ENCODE assay signal across 1 cellular context in the genomic region with DNA sequence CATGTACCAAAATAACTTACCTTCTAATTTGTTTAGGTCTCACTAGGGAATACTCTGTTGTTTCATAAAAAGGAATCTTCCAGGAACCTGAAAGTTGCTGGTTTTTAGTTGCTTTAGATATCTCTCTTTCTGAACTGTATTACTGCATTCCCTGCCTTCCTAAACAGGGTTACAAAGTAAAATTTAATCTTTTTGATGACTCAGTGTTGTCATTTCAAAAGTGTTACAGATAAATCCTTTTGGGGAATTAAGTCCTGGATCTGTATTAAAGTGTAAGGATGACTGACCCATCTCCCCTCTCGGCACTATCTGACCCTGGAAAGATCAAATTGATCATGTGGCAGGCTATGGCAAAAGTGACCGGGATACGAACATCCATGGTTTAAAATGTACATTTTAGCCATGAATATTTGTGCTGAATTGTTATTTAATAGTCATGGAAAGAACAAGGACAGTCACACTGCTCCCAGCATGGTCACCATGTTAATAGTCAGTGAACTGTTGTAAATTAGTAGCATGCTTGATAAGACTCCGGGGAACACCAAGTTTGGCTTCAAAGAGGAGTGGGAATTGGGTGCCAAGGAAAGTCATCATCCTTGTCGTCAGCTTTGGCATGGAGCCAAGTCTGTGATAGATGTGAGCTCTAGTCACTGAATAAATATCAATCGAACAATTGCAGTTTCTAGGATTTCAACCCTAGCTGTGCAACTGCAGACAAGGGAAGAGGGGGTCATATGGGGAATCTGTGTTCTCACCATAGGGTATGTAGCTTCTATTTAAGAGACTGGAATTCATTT.
TF ChIP-seq lines count a peak whose summit lies in the region.

No MANE protein-coding gene starts in this region.

TF ChIP-seq in K562, 482 proteins besides CTCF, POLR2A, EP300 and RAD21 (continues in another document):
- TF ChIP-seq, protein P1, sequence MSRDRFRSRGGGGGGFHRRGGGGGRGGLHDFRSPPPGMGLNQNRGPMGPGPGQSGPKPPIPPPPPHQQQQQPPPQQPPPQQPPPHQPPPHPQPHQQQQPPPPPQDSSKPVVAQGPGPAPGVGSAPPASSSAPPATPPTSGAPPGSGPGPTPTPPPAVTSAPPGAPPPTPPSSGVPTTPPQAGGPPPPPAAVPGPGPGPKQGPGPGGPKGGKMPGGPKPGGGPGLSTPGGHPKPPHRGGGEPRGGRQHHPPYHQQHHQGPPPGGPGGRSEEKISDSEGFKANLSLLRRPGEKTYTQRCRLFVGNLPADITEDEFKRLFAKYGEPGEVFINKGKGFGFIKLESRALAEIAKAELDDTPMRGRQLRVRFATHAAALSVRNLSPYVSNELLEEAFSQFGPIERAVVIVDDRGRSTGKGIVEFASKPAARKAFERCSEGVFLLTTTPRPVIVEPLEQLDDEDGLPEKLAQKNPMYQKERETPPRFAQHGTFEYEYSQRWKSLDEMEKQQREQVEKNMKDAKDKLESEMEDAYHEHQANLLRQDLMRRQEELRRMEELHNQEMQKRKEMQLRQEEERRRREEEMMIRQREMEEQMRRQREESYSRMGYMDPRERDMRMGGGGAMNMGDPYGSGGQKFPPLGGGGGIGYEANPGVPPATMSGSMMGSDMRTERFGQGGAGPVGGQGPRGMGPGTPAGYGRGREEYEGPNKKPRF (IDR thresholded peaks at IDR 0.05; ENCODE audit: low read depth, low read length), result no peak
- no peak for TF ChIP-seq SMAD4 (CRISPR knock-in tag; conservative IDR thresholded peaks at IDR 0.05)
- no peak for TF ChIP-seq GATA2 (CRISPR knock-in tag; IDR thresholded peaks at IDR 0.05)
- TF ChIP-seq TAF15 (IDR thresholded peaks at IDR 0.05; ENCODE audit: low read depth, low read length), result no peak
- TF ChIP-seq, protein P2, sequence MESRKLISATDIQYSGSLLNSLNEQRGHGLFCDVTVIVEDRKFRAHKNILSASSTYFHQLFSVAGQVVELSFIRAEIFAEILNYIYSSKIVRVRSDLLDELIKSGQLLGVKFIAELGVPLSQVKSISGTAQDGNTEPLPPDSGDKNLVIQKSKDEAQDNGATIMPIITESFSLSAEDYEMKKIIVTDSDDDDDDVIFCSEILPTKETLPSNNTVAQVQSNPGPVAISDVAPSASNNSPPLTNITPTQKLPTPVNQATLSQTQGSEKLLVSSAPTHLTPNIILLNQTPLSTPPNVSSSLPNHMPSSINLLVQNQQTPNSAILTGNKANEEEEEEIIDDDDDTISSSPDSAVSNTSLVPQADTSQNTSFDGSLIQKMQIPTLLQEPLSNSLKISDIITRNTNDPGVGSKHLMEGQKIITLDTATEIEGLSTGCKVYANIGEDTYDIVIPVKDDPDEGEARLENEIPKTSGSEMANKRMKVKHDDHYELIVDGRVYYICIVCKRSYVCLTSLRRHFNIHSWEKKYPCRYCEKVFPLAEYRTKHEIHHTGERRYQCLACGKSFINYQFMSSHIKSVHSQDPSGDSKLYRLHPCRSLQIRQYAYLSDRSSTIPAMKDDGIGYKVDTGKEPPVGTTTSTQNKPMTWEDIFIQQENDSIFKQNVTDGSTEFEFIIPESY (CRISPR knock-in tag; IDR thresholded peaks at IDR 0.05), result no peak
- no peak for TF ChIP-seq ZNF586 (CRISPR knock-in tag; conservative IDR thresholded peaks at IDR 0.05)
- peak; percentile 18; the same call in 1 of the 2 replicates for TF ChIP-seq CREM (IDR thresholded peaks at IDR 0.05; ENCODE audit: low read depth)
- TF ChIP-seq FOSL1 (tag; conservative IDR thresholded peaks at IDR 0.05), result 0 out of 2 replicates have a peak, but pooled peaks have one; percentile 11
- TF ChIP-seq, protein P3, sequence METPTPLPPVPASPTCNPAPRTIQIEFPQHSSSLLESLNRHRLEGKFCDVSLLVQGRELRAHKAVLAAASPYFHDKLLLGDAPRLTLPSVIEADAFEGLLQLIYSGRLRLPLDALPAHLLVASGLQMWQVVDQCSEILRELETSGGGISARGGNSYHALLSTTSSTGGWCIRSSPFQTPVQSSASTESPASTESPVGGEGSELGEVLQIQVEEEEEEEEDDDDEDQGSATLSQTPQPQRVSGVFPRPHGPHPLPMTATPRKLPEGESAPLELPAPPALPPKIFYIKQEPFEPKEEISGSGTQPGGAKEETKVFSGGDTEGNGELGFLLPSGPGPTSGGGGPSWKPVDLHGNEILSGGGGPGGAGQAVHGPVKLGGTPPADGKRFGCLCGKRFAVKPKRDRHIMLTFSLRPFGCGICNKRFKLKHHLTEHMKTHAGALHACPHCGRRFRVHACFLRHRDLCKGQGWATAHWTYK (CRISPR knock-in tag; IDR thresholded peaks at IDR 0.05), result no peak
- TF ChIP-seq C11orf30 (IDR thresholded peaks at IDR 0.05; ENCODE audit: low read depth), result peak; percentile 65; the same call in 1 of the 2 replicates
- TF ChIP-seq NFIX (CRISPR knock-in tag; IDR thresholded peaks at IDR 0.05; ENCODE audit: low read depth), result peak; percentile 99
- TF ChIP-seq MAFG (tag; conservative IDR thresholded peaks at IDR 0.05), result peak; percentile 53
- TF ChIP-seq, protein P4, sequence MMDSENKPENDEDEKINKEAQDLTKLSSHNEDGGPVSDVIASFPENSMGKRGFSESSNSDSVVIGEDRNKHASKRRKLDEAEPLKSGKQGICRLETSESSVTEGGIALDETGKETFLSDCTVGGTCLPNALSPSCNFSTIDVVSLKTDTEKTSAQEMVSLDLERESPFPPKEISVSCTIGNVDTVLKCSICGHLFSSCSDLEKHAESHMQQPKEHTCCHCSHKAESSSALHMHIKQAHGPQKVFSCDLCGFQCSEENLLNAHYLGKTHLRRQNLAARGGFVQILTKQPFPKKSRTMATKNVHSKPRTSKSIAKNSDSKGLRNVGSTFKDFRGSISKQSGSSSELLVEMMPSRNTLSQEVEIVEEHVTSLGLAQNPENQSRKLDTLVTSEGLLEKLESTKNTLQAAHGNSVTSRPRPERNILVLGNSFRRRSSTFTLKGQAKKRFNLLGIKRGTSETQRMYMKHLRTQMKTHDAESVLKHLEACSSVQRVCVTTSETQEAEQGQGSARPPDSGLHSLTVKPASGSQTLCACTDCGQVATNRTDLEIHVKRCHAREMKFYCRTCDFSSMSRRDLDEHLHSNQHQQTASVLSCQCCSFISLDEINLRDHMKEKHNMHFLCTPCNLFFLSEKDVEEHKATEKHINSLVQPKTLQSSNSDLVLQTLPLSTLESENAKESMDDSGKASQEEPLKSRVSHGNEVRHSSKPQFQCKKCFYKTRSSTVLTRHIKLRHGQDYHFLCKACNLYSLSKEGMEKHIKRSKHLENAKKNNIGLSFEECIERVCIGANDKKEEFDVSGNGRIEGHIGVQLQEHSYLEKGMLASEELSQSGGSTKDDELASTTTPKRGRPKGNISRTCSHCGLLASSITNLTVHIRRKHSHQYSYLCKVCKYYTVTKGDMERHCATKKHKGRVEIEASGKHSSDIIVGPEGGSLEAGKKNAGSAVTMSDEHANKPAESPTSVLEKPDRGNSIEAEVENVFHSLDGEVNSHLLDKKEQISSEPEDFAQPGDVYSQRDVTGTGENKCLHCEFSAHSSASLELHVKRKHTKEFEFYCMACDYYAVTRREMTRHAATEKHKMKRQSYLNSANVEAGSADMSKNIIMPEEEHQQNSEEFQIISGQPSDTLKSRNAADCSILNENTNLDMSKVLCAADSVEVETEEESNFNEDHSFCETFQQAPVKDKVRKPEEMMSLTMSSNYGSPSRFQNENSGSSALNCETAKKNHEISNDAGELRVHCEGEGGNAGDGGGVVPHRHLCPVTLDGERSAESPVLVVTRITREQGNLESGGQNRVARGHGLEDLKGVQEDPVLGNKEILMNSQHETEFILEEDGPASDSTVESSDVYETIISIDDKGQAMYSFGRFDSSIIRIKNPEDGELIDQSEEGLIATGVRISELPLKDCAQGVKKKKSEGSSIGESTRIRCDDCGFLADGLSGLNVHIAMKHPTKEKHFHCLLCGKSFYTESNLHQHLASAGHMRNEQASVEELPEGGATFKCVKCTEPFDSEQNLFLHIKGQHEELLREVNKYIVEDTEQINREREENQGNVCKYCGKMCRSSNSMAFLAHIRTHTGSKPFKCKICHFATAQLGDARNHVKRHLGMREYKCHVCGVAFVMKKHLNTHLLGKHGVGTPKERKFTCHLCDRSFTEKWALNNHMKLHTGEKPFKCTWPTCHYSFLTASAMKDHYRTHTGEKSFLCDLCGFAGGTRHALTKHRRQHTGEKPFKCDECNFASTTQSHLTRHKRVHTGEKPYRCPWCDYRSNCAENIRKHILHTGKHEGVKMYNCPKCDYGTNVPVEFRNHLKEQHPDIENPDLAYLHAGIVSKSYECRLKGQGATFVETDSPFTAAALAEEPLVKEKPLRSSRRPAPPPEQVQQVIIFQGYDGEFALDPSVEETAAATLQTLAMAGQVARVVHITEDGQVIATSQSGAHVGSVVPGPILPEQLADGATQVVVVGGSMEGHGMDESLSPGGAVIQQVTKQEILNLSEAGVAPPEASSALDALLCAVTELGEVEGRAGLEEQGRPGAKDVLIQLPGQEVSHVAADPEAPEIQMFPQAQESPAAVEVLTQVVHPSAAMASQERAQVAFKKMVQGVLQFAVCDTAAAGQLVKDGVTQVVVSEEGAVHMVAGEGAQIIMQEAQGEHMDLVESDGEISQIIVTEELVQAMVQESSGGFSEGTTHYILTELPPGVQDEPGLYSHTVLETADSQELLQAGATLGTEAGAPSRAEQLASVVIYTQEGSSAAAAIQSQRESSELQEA (IDR thresholded peaks at IDR 0.05; ENCODE audit: low read depth), result no peak
- TF ChIP-seq TAF9B (IDR thresholded peaks at IDR 0.05; ENCODE audit: partially characterized antibody), result no peak
- TF ChIP-seq, protein P5, sequence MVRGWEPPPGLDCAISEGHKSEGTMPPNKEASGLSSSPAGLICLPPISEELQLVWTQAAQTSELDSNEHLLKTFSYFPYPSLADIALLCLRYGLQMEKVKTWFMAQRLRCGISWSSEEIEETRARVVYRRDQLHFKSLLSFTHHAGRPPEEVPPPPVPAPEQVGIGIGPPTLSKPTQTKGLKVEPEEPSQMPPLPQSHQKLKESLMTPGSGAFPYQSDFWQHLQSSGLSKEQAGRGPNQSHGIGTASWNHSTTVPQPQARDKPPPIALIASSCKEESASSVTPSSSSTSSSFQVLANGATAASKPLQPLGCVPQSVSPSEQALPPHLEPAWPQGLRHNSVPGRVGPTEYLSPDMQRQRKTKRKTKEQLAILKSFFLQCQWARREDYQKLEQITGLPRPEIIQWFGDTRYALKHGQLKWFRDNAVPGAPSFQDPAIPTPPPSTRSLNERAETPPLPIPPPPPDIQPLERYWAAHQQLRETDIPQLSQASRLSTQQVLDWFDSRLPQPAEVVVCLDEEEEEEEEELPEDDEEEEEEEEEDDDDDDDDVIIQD (CRISPR knock-in tag; IDR thresholded peaks at IDR 0.05), result no peak
- no peak for TF ChIP-seq ZNF668 (CRISPR knock-in tag; IDR thresholded peaks at IDR 0.05)
- TF ChIP-seq GTF2E2 (tag; IDR thresholded peaks at IDR 0.05), result no peak
- no peak for TF ChIP-seq TAF1 (IDR thresholded peaks at IDR 0.05; ENCODE audit: control insufficient read depth, extremely low read depth, insufficient read depth, low read length, severe bottlenecking)
- TF ChIP-seq HNRNPUL1 (IDR thresholded peaks at IDR 0.05; ENCODE audit: low read length), result no peak
- TF ChIP-seq, protein P6, sequence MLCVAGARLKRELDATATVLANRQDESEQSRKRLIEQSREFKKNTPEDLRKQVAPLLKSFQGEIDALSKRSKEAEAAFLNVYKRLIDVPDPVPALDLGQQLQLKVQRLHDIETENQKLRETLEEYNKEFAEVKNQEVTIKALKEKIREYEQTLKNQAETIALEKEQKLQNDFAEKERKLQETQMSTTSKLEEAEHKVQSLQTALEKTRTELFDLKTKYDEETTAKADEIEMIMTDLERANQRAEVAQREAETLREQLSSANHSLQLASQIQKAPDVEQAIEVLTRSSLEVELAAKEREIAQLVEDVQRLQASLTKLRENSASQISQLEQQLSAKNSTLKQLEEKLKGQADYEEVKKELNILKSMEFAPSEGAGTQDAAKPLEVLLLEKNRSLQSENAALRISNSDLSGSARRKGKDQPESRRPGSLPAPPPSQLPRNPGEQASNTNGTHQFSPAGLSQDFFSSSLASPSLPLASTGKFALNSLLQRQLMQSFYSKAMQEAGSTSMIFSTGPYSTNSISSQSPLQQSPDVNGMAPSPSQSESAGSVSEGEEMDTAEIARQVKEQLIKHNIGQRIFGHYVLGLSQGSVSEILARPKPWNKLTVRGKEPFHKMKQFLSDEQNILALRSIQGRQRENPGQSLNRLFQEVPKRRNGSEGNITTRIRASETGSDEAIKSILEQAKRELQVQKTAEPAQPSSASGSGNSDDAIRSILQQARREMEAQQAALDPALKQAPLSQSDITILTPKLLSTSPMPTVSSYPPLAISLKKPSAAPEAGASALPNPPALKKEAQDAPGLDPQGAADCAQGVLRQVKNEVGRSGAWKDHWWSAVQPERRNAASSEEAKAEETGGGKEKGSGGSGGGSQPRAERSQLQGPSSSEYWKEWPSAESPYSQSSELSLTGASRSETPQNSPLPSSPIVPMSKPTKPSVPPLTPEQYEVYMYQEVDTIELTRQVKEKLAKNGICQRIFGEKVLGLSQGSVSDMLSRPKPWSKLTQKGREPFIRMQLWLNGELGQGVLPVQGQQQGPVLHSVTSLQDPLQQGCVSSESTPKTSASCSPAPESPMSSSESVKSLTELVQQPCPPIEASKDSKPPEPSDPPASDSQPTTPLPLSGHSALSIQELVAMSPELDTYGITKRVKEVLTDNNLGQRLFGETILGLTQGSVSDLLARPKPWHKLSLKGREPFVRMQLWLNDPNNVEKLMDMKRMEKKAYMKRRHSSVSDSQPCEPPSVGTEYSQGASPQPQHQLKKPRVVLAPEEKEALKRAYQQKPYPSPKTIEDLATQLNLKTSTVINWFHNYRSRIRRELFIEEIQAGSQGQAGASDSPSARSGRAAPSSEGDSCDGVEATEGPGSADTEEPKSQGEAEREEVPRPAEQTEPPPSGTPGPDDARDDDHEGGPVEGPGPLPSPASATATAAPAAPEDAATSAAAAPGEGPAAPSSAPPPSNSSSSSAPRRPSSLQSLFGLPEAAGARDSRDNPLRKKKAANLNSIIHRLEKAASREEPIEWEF (CRISPR knock-in tag; IDR thresholded peaks at IDR 0.05), result no peak
- TF ChIP-seq ZNF764 (CRISPR knock-in tag; IDR thresholded peaks at IDR 0.05; ENCODE audit: low read depth), result no peak
- no peak for TF ChIP-seq NR4A1 (CRISPR knock-in tag; IDR thresholded peaks at IDR 0.05)
- no peak for TF ChIP-seq NR4A1 (tag; IDR thresholded peaks at IDR 0.05)
- TF ChIP-seq SMAD1 (IDR thresholded peaks at IDR 0.05; ENCODE audit: low read depth, low read length, partially characterized antibody), result peak; percentile 95
- TF ChIP-seq, protein P7, sequence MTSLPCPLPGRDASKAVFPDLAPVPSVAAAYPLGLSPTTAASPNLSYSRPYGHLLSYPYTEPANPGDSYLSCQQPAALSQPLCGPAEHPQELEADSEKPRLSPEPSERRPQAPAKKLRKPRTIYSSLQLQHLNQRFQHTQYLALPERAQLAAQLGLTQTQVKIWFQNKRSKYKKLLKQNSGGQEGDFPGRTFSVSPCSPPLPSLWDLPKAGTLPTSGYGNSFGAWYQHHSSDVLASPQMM (CRISPR knock-in tag; IDR thresholded peaks at IDR 0.05), result no peak
- TF ChIP-seq POLR2H (tag; IDR thresholded peaks at IDR 0.05; ENCODE audit: low read depth), result no peak
- TF ChIP-seq ZNF316 (IDR thresholded peaks at IDR 0.05), result peak; percentile 65
- TF ChIP-seq ZFPM2 (CRISPR knock-in tag; IDR thresholded peaks at IDR 0.05), result no peak
- TF ChIP-seq ZNF79 (CRISPR knock-in tag; IDR thresholded peaks at IDR 0.05; ENCODE audit: low read depth), result no peak
- TF ChIP-seq SRSF3 (IDR thresholded peaks at IDR 0.05; ENCODE audit: insufficient read depth, low read length), result no peak
- TF ChIP-seq NFIC (IDR thresholded peaks at IDR 0.05), result peak; percentile 100
- no peak for TF ChIP-seq GABPA (tag; conservative IDR thresholded peaks at IDR 0.05; ENCODE audit: low read depth)
- TF ChIP-seq TAF7 (tag; IDR thresholded peaks at IDR 0.05), result no peak
- no peak for TF ChIP-seq ZKSCAN3 (CRISPR knock-in tag; IDR thresholded peaks at IDR 0.05)
- TF ChIP-seq MYNN (IDR thresholded peaks at IDR 0.05), result no peak
- TF ChIP-seq MYNN (CRISPR knock-in tag; IDR thresholded peaks at IDR 0.05), result no peak
